ENCODE assay signal across 20 cellular contexts in the genomic region with DNA sequence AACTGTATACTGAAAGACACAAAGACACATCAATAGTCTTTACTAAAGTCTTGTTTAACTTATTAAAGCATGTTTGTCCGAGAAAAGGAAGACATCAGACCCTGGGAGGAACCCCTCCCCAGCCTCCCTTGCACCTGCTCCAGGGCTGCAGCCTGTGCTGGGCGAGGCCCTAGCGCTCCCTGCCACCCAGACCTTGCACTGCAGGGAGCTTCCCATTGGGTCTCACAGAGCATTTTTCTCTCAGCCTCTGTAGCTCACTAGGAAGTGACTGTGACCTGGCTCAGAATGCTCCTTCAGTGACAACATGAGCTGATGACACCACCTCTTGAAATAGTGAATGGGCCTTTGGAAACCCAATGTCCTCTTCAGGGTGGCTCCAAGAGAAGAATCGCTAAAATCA.
DNase-seq lines count a peak whose midpoint lies in the region; ATAC-seq lines count a peak whose summit lies in the region.
"Had no signal": no experiment of that assay in that cellular context is flagged by ENCODE, and none has a peak within 500 bp of the region (broad histone marks: within the 10 kb centered on the region; RNA-seq: fewer than 3 reads in every experiment).

No MANE protein-coding gene starts in this region.

- H3K4me1 Mint-ChIP-seq in activated CD4-positive, alpha-beta T cell treated with anti-CD3 and anti-CD28 coated beads for 36 hours = peaks cover 48% of the 10 kb centered on the region
- H3K4me1 Mint-ChIP-seq in activated T-helper 1 cell treated with anti-CD3 and anti-CD28 coated beads, Interleukin-12 subunit alpha, Interleukin-12 subunit beta, Interleukin-2, Interleukin-4 antibody, amounts not matched to agents 30 ng/mL and 10 ng/mL and 1 ng/mL, durations not matched to agents 14 hours and 24 hours and 36 hours (ENCODE audit: low read depth) = peaks cover 60% of the 10 kb centered on the region
- peaks cover 12 to 59% (median 50%) of the 10 kb centered on the region in 4 donors for H3K4me1 Mint-ChIP-seq in naive thymus-derived CD8-positive, alpha-beta T cell

- POLR2A ChIA-PET in activated CD4-positive, alpha-beta T cell treated with anti-CD3 and anti-CD28 coated beads for 36 hours (lab: Charles Lee) = interaction anchor here (0.5 kb wide), 1 partner anchor 796 kb away, joined by 3 read pairs; no protein-coding TSS in a partner anchor
- POLR2A ChIA-PET in naive thymus-derived CD8-positive, alpha-beta T cell (lab: Charles Lee) = no interaction called here

- H3K9me3 Mint-ChIP-seq in activated CD4-positive, alpha-beta T cell treated with anti-CD3 and anti-CD28 coated beads for 36 hours (ENCODE audit: low read depth) = no peaks in the 10 kb centered on the region
- H3K9me3 Mint-ChIP-seq in activated T-helper 1 cell treated with anti-CD3 and anti-CD28 coated beads, Interleukin-12 subunit alpha, Interleukin-12 subunit beta, Interleukin-2, Interleukin-4 antibody, amounts not matched to agents 30 ng/mL and 10 ng/mL and 1 ng/mL, durations not matched to agents 14 hours and 24 hours and 36 hours = no peaks in the 10 kb centered on the region
- H3K9me3 Mint-ChIP-seq in naive thymus-derived CD8-positive, alpha-beta T cell = no peaks in the 10 kb centered on the region

- no peaks in the 10 kb centered on the region for H3K36me3 Mint-ChIP-seq in activated CD4-positive, alpha-beta T cell treated with anti-CD3 and anti-CD28 coated beads for 36 hours (ENCODE audit: low read depth)
- no peaks in the 10 kb centered on the region for H3K36me3 Mint-ChIP-seq in activated T-helper 1 cell treated with anti-CD3 and anti-CD28 coated beads, Interleukin-12 subunit alpha, Interleukin-12 subunit beta, Interleukin-2, Interleukin-4 antibody, amounts not matched to agents 30 ng/mL and 10 ng/mL and 1 ng/mL, durations not matched to agents 14 hours and 24 hours and 36 hours (ENCODE audit: low read depth)
- H3K36me3 Mint-ChIP-seq in naive thymus-derived CD8-positive, alpha-beta T cell = no peaks in the 10 kb centered on the region

- peak; percentile 46 for DNase-seq in activated CD4-positive, alpha-beta T cell treated with anti-CD3 and anti-CD28 coated beads for 36 hours
- no peak for DNase-seq in activated CD4-positive, alpha-beta T cell treated with anti-CD3 and anti-CD28 coated beads, Interleukin-2, amount 50 U/mL, for 1 hour
- DNase-seq in activated T-helper 1 cell treated with anti-CD3 and anti-CD28 coated beads, Interleukin-12 subunit alpha, Interleukin-12 subunit beta, Interleukin-2, Interleukin-4 antibody, amounts not matched to agents 30 ng/mL and 10 ng/mL and 1 ng/mL, durations not matched to agents 14 hours and 24 hours and 36 hours (ENCODE audit: low spot score) = no peak
- no peak for DNase-seq in naive thymus-derived CD8-positive, alpha-beta T cell
- DNase-seq in kidney tubule cell (ENCODE audit: low spot score) = no peak
- DNase-seq: 8988T; anterior cingulate cortex; central memory CD4-positive, alpha-beta T cell; foreskin fibroblast; GM23248; MM.1S; NCI-H1436 treated with DMSO at 0.1 percent for 48 hours; nucleus accumbens; SHP77; spleen; stimulated activated CD4-positive, alpha-beta T cell treated with anti-CD3 and anti-CD28 coated beads, Interleukin-4, amount 100 ng/mL, for 4 hours; SW 1271 had no signal

- CTCF ChIA-PET in activated CD4-positive, alpha-beta T cell treated with anti-CD3 and anti-CD28 coated beads for 36 hours (lab: Charles Lee) = interaction anchor here (1.1 to 2.0 kb wide), 3 partner anchors 9 to 17 kb away, joined by 3 to 6 read pairs (median 3); no protein-coding TSS in a partner anchor

- peak; percentile 64 for ATAC-seq in activated CD4-positive, alpha-beta T cell treated with anti-CD3 and anti-CD28 coated beads for 36 hours
- ATAC-seq in HG02610 (IDR thresholded peaks at IDR 0.05; ENCODE audit: unreplicated experiment) (peak; percentile 45), GM18861 (IDR thresholded peaks at IDR 0.05; ENCODE audit: unreplicated experiment) (no peak), HG03442 (IDR thresholded peaks at IDR 0.05; ENCODE audit: unreplicated experiment) (no peak)
- no peak for ATAC-seq in naive thymus-derived CD8-positive, alpha-beta T cell

- H3K4me3 Mint-ChIP-seq in activated CD4-positive, alpha-beta T cell treated with anti-CD3 and anti-CD28 coated beads for 36 hours = no peak overlapping the region
- no peak overlapping the region for H3K4me3 Mint-ChIP-seq in activated T-helper 1 cell treated with anti-CD3 and anti-CD28 coated beads, Interleukin-12 subunit alpha, Interleukin-12 subunit beta, Interleukin-2, Interleukin-4 antibody, amounts not matched to agents 30 ng/mL and 10 ng/mL and 1 ng/mL, durations not matched to agents 14 hours and 24 hours and 36 hours
- H3K4me3 Mint-ChIP-seq in naive thymus-derived CD8-positive, alpha-beta T cell = peak overlapping the region in 4 of 10 donors; percentile 9 to 73 (median 40)

- no peaks in the 10 kb centered on the region for H3K27me3 Mint-ChIP-seq in activated CD4-positive, alpha-beta T cell treated with anti-CD3 and anti-CD28 coated beads for 36 hours
- no peaks in the 10 kb centered on the region for H3K27me3 Mint-ChIP-seq in activated T-helper 1 cell treated with anti-CD3 and anti-CD28 coated beads, Interleukin-12 subunit alpha, Interleukin-12 subunit beta, Interleukin-2, Interleukin-4 antibody, amounts not matched to agents 30 ng/mL and 10 ng/mL and 1 ng/mL, durations not matched to agents 14 hours and 24 hours and 36 hours (ENCODE audit: insufficient read depth)
- H3K27me3 Mint-ChIP-seq in naive thymus-derived CD8-positive, alpha-beta T cell = no peaks in the 10 kb centered on the region

- H3K27ac Mint-ChIP-seq in activated CD4-positive, alpha-beta T cell treated with anti-CD3 and anti-CD28 coated beads for 36 hours = peak overlapping the region; percentile 64
- peak overlapping the region; percentile 42 for H3K27ac Mint-ChIP-seq in activated T-helper 1 cell treated with anti-CD3 and anti-CD28 coated beads, Interleukin-12 subunit alpha, Interleukin-12 subunit beta, Interleukin-2, Interleukin-4 antibody, amounts not matched to agents 30 ng/mL and 10 ng/mL and 1 ng/mL, durations not matched to agents 14 hours and 24 hours and 36 hours
- peak overlapping the region in 6 of 10 donors; percentile 29 to 91 (median 60) for H3K27ac Mint-ChIP-seq in naive thymus-derived CD8-positive, alpha-beta T cell

- intact Hi-C loops in activated CD4-positive, alpha-beta T cell treated with anti-CD3 and anti-CD28 coated beads for 36 hours (cut with DNase I, micrococcal nuclease) = loop anchor here in 1 of 2 experiments (5.0 kb wide), 1 partner anchor 125 kb away; no protein-coding TSS in a partner anchor
- intact Hi-C loops in activated T-helper 1 cell treated with anti-CD3 and anti-CD28 coated beads, Interleukin-12 subunit alpha, Interleukin-12 subunit beta, Interleukin-2, Interleukin-4 antibody, amounts not matched to agents 30 ng/mL and 10 ng/mL and 1 ng/mL, durations not matched to agents 14 hours and 24 hours and 36 hours (cut with micrococcal nuclease) = no loop called here

Comparison
In these comparisons a context has a peak if more than half of its experiments do, and no peak if none do; other contexts are left out.
1. ATAC-seq: peak in activated CD4-positive, alpha-beta T cell treated with anti-CD3 and anti-CD28 coated beads for 36 hours (single experiment) and HG02610 (single experiment); none in naive thymus-derived CD8-positive, alpha-beta T cell (0 of 2), GM18861 (single experiment) and HG03442 (single experiment).
2. Peak in every context shown above with its lines, with median percentiles within 50 percentile points of each other: H3K27ac Mint-ChIP-seq.